Comparison of ENCODE assay signal across 9 cellular contexts in genomic region chr7:16420329-16420648, GRCh38. TPM values are rescaled to one million over a fixed set of nuclear protein-coding genes. Genes with fewer than 3 reads are reported as not detected.
A peak's percentile ranks its signal among the peaks of the same experiment; 100 is the strongest.
DNase-seq lines count a peak whose midpoint lies in the region; ATAC-seq, FAIRE-seq and TF ChIP-seq lines count a peak whose summit lies in the region.
"Had no signal": no experiment of that assay in that cellular context is flagged by ENCODE, and none has a peak within 500 bp of the region (broad histone marks: within the 10 kb centered on the region; RNA-seq: fewer than 3 reads in every experiment).

No MANE protein-coding gene starts in this region.

- TF ChIP-seq EP300 in H1 (IDR thresholded peaks at IDR 0.05; ENCODE audit: borderline replicate concordance in 1 of 2, low read depth in 2 of 2, low read length in 2 of 2): no peak
- no peak for TF ChIP-seq EP300 in neural cell (conservative IDR thresholded peaks at IDR 0.05; ENCODE audit: poor library complexity, severe bottlenecking)

- no peak overlapping the region for H3K27ac ChIP-seq in OCI-LY1 (ENCODE audit: low read depth, low read length, poor library complexity, severe bottlenecking)
- no peak overlapping the region for H3K27ac ChIP-seq in H1 (ENCODE audit: low read depth, low read length)
- no peak overlapping the region for H3K27ac ChIP-seq in neural cell (ENCODE audit: low read length)

- H2BK5ac ChIP-seq in H1 (ENCODE audit: low read depth, low read length): no peak overlapping the region

- H2AFZ ChIP-seq in OCI-LY1 (ENCODE audit: low read length) (peak overlapping the region; percentile 30; the same call in 1 of the 2 replicates), H1 (ENCODE audit: low read length) (peak overlapping the region; percentile 97), neural cell (ENCODE audit: low read depth, low read length) (peak overlapping the region; percentile 15)

- POLR2A ChIA-PET in H1 (lab: Charles Lee; ENCODE audit: partially characterized antibody): interaction anchor here (0.9 to 1.9 kb wide), 4 partner anchors 12 to 144 kb away, joined by 3 to 5 read pairs (median 4); no protein-coding TSS in a partner anchor

- CTCF ChIA-PET in H1 (lab: Charles Lee; ENCODE audit: partially characterized antibody): interaction anchor here (0.5 to 6.6 kb wide), 5 partner anchors 10 to 717 kb away, joined by 3 to 40 read pairs (median 4); no protein-coding TSS in a partner anchor

- H2BK120ac ChIP-seq in H1 (replicated peaks; ENCODE audit: low read depth, low read length): no peak overlapping the region

- H2BK20ac ChIP-seq in H1 (ENCODE audit: low read length): no peak overlapping the region

- H3K27ac Mint-ChIP-seq in CD14-positive monocyte: peak overlapping the region in 4 of 7 donors; percentile 35 to 91 (median 88)

- H3K4me3 Mint-ChIP-seq in CD14-positive monocyte: peak overlapping the region; percentile 88 to 96

- no peak overlapping the region for H3K23ac ChIP-seq in H1 (ENCODE audit: insufficient read length)

- no peak overlapping the region; the same call in 1 of the 2 replicates for H2BK12ac ChIP-seq in H1 (ENCODE audit: low read depth, low read length)

- ATAC-seq in GM19455 (IDR thresholded peaks at IDR 0.05; ENCODE audit: unreplicated experiment) (no peak), HG02678 (IDR thresholded peaks at IDR 0.05; ENCODE audit: unreplicated experiment) (no peak)

- H3K36me3 ChIP-seq in OCI-LY1 (ENCODE audit: insufficient read depth, low read length) (no peaks in the 10 kb centered on the region), H1 (ENCODE audit: control insufficient read depth in 2 of 4, insufficient read depth in 4 of 4, low read length in 3 of 4) (no peaks in the 10 kb centered on the region), neural cell (ENCODE audit: insufficient read depth, low read length) (no peaks in the 10 kb centered on the region)

- no peak for TF ChIP-seq RAD21 in H1 (IDR thresholded peaks at IDR 0.05 in 1 of 2, conservative IDR thresholded peaks at IDR 0.05 in 1 of 2; ENCODE audit: low read depth in 2 of 2, low read length in 2 of 2)
- TF ChIP-seq RAD21 in neural cell (conservative IDR thresholded peaks at IDR 0.05): no peak

- peak overlapping the region; percentile 84 for H3K4me2 ChIP-seq in OCI-LY1 (ENCODE audit: low read length)
- peak overlapping the region; percentile 76 to 88 for H3K4me2 ChIP-seq in H1 (ENCODE audit: insufficient read depth in 1 of 2, low read depth in 2 of 2, low read length in 2 of 2)
- no peak overlapping the region for H3K4me2 ChIP-seq in neural cell (ENCODE audit: low read length)

- H3F3A ChIP-seq in OCI-LY1 (ENCODE audit: insufficient read depth, low read length): no peaks in the 10 kb centered on the region
- no peaks in the 10 kb centered on the region for H3F3A ChIP-seq in neural cell (ENCODE audit: insufficient read depth, low read length, poor library complexity, severe bottlenecking)

- peaks cover 31 to 55% (median 33%) of the 10 kb centered on the region in 3 donors for H3K27me3 Mint-ChIP-seq in CD14-positive monocyte (ENCODE audit: low read depth in 3 of 3)

- H3K4ac ChIP-seq in H1 (replicated peaks; ENCODE audit: insufficient read length, low read depth, low read length): no peak overlapping the region

- H3K14ac ChIP-seq in H1 (ENCODE audit: insufficient read length): no peak overlapping the region

- no peaks in the 10 kb centered on the region for H3K9me3 ChIP-seq in OCI-LY1 (ENCODE audit: low read length)
- H3K9me3 ChIP-seq in H1 (ENCODE audit: insufficient read depth in 2 of 2, low read depth in 1 of 2, low read length in 1 of 2): no peaks in the 10 kb centered on the region
- H3K9me3 ChIP-seq in neural cell (ENCODE audit: low read length): no peaks in the 10 kb centered on the region

- H3K27me3 ChIP-seq in OCI-LY1 (ENCODE audit: insufficient read depth, low read length): no peaks in the 10 kb centered on the region
- H3K27me3 ChIP-seq in H1 (replicated peaks in 1 of 4; ENCODE audit: control insufficient read depth in 3 of 4, extremely low read depth in 1 of 4, insufficient read depth in 3 of 4, low read length in 3 of 4): peaks cover 0 to 10% (median 4%) of the 10 kb centered on the region in 4 experiments; a peak in 3 of 7 replicates
- H3K27me3 ChIP-seq in neural cell (ENCODE audit: insufficient read depth, low read depth, low read length): peaks cover 3% of the 10 kb centered on the region

- peaks cover 0 to 1% of the 10 kb centered on the region in 2 donors for H3K36me3 Mint-ChIP-seq in CD14-positive monocyte

- H3K4me3 ChIP-seq in OCI-LY1 (ENCODE audit: low read depth, low read length, poor library complexity, severe bottlenecking) (peak overlapping the region; percentile 67), H1 (ENCODE audit: extremely low read depth in 1 of 4, insufficient read depth in 2 of 4, low read depth in 3 of 4, low read length in 4 of 4) (peak overlapping the region; percentile 55 to 81 (median 72)), neural cell (ENCODE audit: low read length) (peak overlapping the region; percentile 73)

- H3K9me3 Mint-ChIP-seq in CD14-positive monocyte: peaks cover 0 to 4% (median 0%) of the 10 kb centered on the region in 7 donors

- no peak for FAIRE-seq in H1 (lab: Jason Lieb, UNC)
- FAIRE-seq: frontal cortex had no signal

- WGBS in H1 (ENCODE audit: extremely low coverage in 1 of 2, insufficient coverage in 1 of 2, insufficient read length in 1 of 2, insufficient replicate concordance in 2 of 2, low coverage in 1 of 2, low lambda C conversion rate in 2 of 2, missing lambda C conversion rate in 1 of 2), 2 experiments: 16% methylated on average over 3 of the region's 3 CpGs; no CpG with 5 or more reads in 1 of the 2 experiments

- H3K18ac ChIP-seq in H1 (ENCODE audit: extremely low read depth, low read length): 0 out of 2 replicates have a peak overlapping the region, but pooled peaks have one; percentile 33

- TF ChIP-seq POLR2A in H1 (IDR thresholded peaks at IDR 0.05; ENCODE audit: control extremely low read depth in 1 of 2, low read depth in 2 of 2, low read length in 2 of 2): no peak

- no peak overlapping the region for H4K91ac ChIP-seq in H1 (replicated peaks; ENCODE audit: insufficient read length, low read length)

- no peaks in the 10 kb centered on the region for H3K79me1 ChIP-seq in H1 (ENCODE audit: low read depth, low read length)

- peak overlapping the region; percentile 84; the same call in 1 of the 2 replicates for H4K8ac ChIP-seq in H1 (ENCODE audit: extremely low read depth, insufficient read depth, low read length)

- DNase-seq in CD14-positive monocyte (ENCODE audit: low spot score) (no peak), H1 (ENCODE audit: low read depth in 1 of 2, low spot score in 2 of 2) (no peak), NCI-H82 (lab: John Stamatoyannopoulos, UW) (no peak), NCI-H345 (lab: John Stamatoyannopoulos, UW) (no peak)

- TF ChIP-seq CTCF in CD14-positive monocyte (IDR thresholded peaks at IDR 0.05): no peak
- no peak for TF ChIP-seq CTCF in OCI-LY1 (IDR thresholded peaks at IDR 0.05; ENCODE audit: low read length)
- no peak for TF ChIP-seq CTCF in H1 (IDR thresholded peaks at IDR 0.05; ENCODE audit: control extremely low read depth in 1 of 3, insufficient read depth in 1 of 3, low read depth in 1 of 3, low read length in 3 of 3)
- no peak for TF ChIP-seq CTCF in neural cell (IDR thresholded peaks at IDR 0.05; ENCODE audit: poor library complexity, severe bottlenecking)

- H4K5ac ChIP-seq in H1 (ENCODE audit: insufficient read length, low read depth, low read length): peak overlapping the region; percentile 3

- H4K20me1 ChIP-seq in OCI-LY1 (ENCODE audit: insufficient read depth, low read length) (no peaks in the 10 kb centered on the region), H1 (replicated peaks in 1 of 2; ENCODE audit: control insufficient read depth in 1 of 2, insufficient read depth in 2 of 2, low read length in 2 of 2) (no peaks in the 10 kb centered on the region), neural cell (ENCODE audit: insufficient read depth) (no peaks in the 10 kb centered on the region)

- intact Hi-C loops in CD14-positive monocyte (cut with micrococcal nuclease): no loop called here

- peaks cover 10% of the 10 kb centered on the region for H3K4me1 ChIP-seq in OCI-LY1 (ENCODE audit: insufficient read depth, low read length, severe bottlenecking)
- H3K4me1 ChIP-seq in H1 (replicated peaks in 1 of 4; ENCODE audit: control insufficient read depth in 3 of 4, insufficient read depth in 4 of 4, low read length in 3 of 4): peaks cover 0 to 5% (median 2%) of the 10 kb centered on the region in 4 experiments; a peak in 1 of 7 replicates

- H2BK15ac ChIP-seq in H1 (ENCODE audit: low read length): no peak overlapping the region

- H3K23me2 ChIP-seq in H1 (ENCODE audit: low read depth, low read length): peaks cover 15% of the 10 kb centered on the region

- H3K9ac ChIP-seq in OCI-LY1 (ENCODE audit: low read length) (peak overlapping the region; percentile 70; the same call in 1 of the 2 replicates), H1 (replicated peaks in 1 of 4; ENCODE audit: extremely low read depth in 1 of 4, low read depth in 3 of 4, low read length in 3 of 4) (peak overlapping the region in 3 of 4 experiments; percentile 24 to 66 (median 62); a peak in 2 of 7 replicates), neural cell (ENCODE audit: low read length) (peak overlapping the region; percentile 70)

- H2AK5ac ChIP-seq in H1 (ENCODE audit: low read depth, low read length): no peak overlapping the region

- H3K9me2 ChIP-seq in OCI-LY1 (ENCODE audit: low read depth, low read length) (no peaks in the 10 kb centered on the region), neural cell (ENCODE audit: insufficient read depth, low read length) (no peaks in the 10 kb centered on the region)

- no peaks in the 10 kb centered on the region for H3K79me2 ChIP-seq in OCI-LY1 (ENCODE audit: insufficient read depth, low read length)
- H3K79me2 ChIP-seq in H1 (ENCODE audit: control insufficient read depth in 1 of 2, insufficient read depth in 2 of 2, low read length in 2 of 2): no peaks in the 10 kb centered on the region
- no peaks in the 10 kb centered on the region for H3K79me2 ChIP-seq in neural cell (replicated peaks; ENCODE audit: insufficient read depth, low read length)

- no peak overlapping the region for H3K56ac ChIP-seq in H1 (replicated peaks; ENCODE audit: insufficient read length, low read depth, low read length)

- peaks cover 28% of the 10 kb centered on the region for H3K4me1 Mint-ChIP-seq in CD14-positive monocyte

RNA-seq across cellular contexts. Expression of gene CRPPA, which starts 1.0 kb away (rescaled TPM):
- polyA plus RNA-seq in CD14-positive monocyte: under 1 TPM; 0.36 to 0.47 TPM
- total RNA-seq in H1 (2021; fragmentation: NEBNext Ultra II Directional; extraction: Animal tissue kit (Norgen Biotek cat#: 25700)): 0.39 and 0.71 TPM in 2 replicates
- 0.20 and 0.23 TPM in 2 replicates for polyA plus RNA-seq in H1 (2011; rRNA removed)
- 0.16 TPM for polyA plus RNA-seq in H1 (2011; cell fraction: cytosol; rRNA removed)
- 0.10 TPM for polyA plus RNA-seq in H1 (2011; cell fraction: nucleus; rRNA removed)
- polyA plus RNA-seq in H1 (2012, experiment 1 of 2): 0.23 to 0.35 TPM (median 0.25 TPM) in 4 replicates
- polyA plus RNA-seq in H1 (2012, experiment 2 of 2): 0.09 TPM
- 0.28 TPM for polyA plus RNA-seq in H1 (2013, experiment 1 of 2)
- polyA plus RNA-seq in H1 (2013, experiment 2 of 2): 0.35 TPM
- polyA minus RNA-seq in H1 (2011; rRNA and poly(A)+ RNA removed): 0.16 and 0.76 TPM in 2 replicates
- polyA minus RNA-seq in H1 (2011; cell fraction: cytosol; rRNA and poly(A)+ RNA removed): not detected
- 3.3 TPM for polyA minus RNA-seq in H1 (2011; cell fraction: nucleus; rRNA and poly(A)+ RNA removed)
- polyA plus RNA-seq in neural cell: 0.05 and 0.12 TPM in 2 replicates
- polyA minus RNA-seq in neural cell: 2.4 and 3.5 TPM in 2 replicates

RNA-seq across cellular contexts. Expression of gene SOSTDC1, which starts 45.2 kb away (rescaled TPM):
- polyA plus RNA-seq in CD14-positive monocyte: not detected
- total RNA-seq in H1 (2021; fragmentation: NEBNext Ultra II Directional; extraction: Animal tissue kit (Norgen Biotek cat#: 25700)): 0.35 and 0.55 TPM in 2 replicates
- 0.35 and 0.79 TPM in 2 replicates for polyA plus RNA-seq in H1 (2011; rRNA removed)
- polyA plus RNA-seq in H1 (2011; cell fraction: cytosol; rRNA removed): 0.69 TPM
- 0.33 TPM for polyA plus RNA-seq in H1 (2011; cell fraction: nucleus; rRNA removed)
- polyA plus RNA-seq in H1 (2012, experiment 1 of 2): 0.18 to 0.48 TPM (median 0.36 TPM) in 4 replicates
- polyA plus RNA-seq in H1 (2012, experiment 2 of 2): 0.10 TPM
- polyA plus RNA-seq in H1 (2013, experiment 1 of 2): 1.0 TPM
- polyA plus RNA-seq in H1 (2013, experiment 2 of 2): 1.2 TPM
- polyA minus RNA-seq in H1 (2011; rRNA and poly(A)+ RNA removed): 0.76 and 0.95 TPM in 2 replicates
- polyA minus RNA-seq in H1 (2011; cell fraction: cytosol; rRNA and poly(A)+ RNA removed): not detected
- 0.30 TPM for polyA minus RNA-seq in H1 (2011; cell fraction: nucleus; rRNA and poly(A)+ RNA removed)
- 0.24 and 0.52 TPM in 2 replicates for polyA plus RNA-seq in neural cell
- 0.35 and 0.73 TPM in 2 replicates for polyA minus RNA-seq in neural cell

Comparison
In these comparisons a context has a peak if more than half of its experiments do, and no peak if none do; other contexts are left out.
1. H2AFZ ChIP-seq: peak in every context shown above with its lines; median percentile 97 in H1; 30 in OCI-LY1; 15 in neural cell.